35 cellular contexts compared by ENCODE assay signal in the genomic region with DNA sequence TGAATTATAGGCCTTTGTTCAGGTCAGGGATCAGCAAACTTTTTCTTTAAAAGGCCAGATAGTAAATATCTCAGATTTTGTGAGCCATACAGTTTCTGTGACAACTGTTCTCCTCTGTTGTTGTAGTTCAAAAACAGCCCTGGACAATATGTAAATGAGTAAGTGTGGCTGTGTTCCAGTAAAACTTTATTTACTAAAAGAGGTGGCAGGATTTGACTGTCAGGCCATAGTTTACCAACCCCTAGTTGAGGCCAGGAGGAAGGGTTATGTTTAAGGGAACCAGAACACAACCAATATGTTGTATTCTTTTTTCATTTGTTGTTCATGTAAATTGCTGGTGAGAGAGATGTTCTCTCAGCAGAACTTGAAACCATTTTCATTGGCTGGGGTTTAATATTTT.
"Had no signal": no experiment of that assay in that cellular context is flagged by ENCODE, and none has a peak within 500 bp of the region (broad histone marks: within the 10 kb centered on the region; RNA-seq: fewer than 3 reads in every experiment).

No MANE protein-coding gene starts in this region.

- H3K9me3 ChIP-seq: MG63 had no signal

- H3K27me3 ChIP-seq: MG63 had no signal

- H3K4me3 ChIP-seq: MG63 had no signal

- DNase-seq: Karpas-422, Kasumi-1, MG63, MM.1S, MV-4-11, NCI-H1048, NCI-H1092, NCI-H1092 treated with DMSO at 0.1 percent for 48 hours, NCI-H1105, NCI-H1105 treated with DMSO at 0.1 percent for 48 hours, NCI-H1417, NCI-H1417 treated with DMSO at 0.1 percent for 48 hours, NCI-H1436, NCI-H1436 treated with DMSO at 0.1 percent for 48 hours, NCI-H146, NCI-H1694, NCI-H1694 treated with DMSO at 0.1 percent for 48 hours, NCI-H187, NCI-H187 treated with DMSO at 0.1 percent for 48 hours, NCI-H1930, NCI-H2029, NCI-H2029 treated with DMSO at 0.1 percent for 48 hours, NCI-H2081, NCI-H2081 treated with DMSO at 0.1 percent for 48 hours, NCI-H2107, NCI-H2171, NCI-H2171 treated with DMSO at 0.1 percent for 48 hours, NCI-H2227 treated with DMSO at 0.1 percent for 48 hours, NCI-H226, NCI-H345, NCI-H446, NCI-H446 treated with DMSO at 0.1 percent for 48 hours, NCI-H510A, NCI-H510A treated with DMSO at 0.1 percent for 48 hours, NCI-H524 had no signal
